In genomic region chr6:7697820-7698623, GRCh38 we compare ENCODE assay signal across 2 cellular contexts.
A peak's percentile ranks its signal among the peaks of the same experiment; 100 is the strongest.
TF ChIP-seq lines count a peak whose summit lies in the region.

No MANE protein-coding gene starts in this region.

TF ChIP-seq in A549, 52 proteins besides CTCF, POLR2A, EP300 and RAD21 (continued from another document and continues in another):
- TF ChIP-seq REST (IDR thresholded peaks at IDR 0.05) (no peak), ZNF302 (CRISPR knock-in tag; IDR thresholded peaks at IDR 0.05) (no peak), HES2 (IDR thresholded peaks at IDR 0.05) (peak; percentile 98), NFE2L2 (conservative IDR thresholded peaks at IDR 0.05; ENCODE audit: low read length) (no peak), EHMT2 (IDR thresholded peaks at IDR 0.05; ENCODE audit: low read depth) (no peak), HOXB5 (CRISPR knock-in tag; IDR thresholded peaks at IDR 0.05) (no peak), JUN (IDR thresholded peaks at IDR 0.05) (peak; percentile 96 to 99), ZC3H11A (IDR thresholded peaks at IDR 0.05) (no peak), HOXB13 (CRISPR knock-in tag; IDR thresholded peaks at IDR 0.05; ENCODE audit: low read depth) (no peak), ESRRA (IDR thresholded peaks at IDR 0.05; ENCODE audit: borderline replicate concordance, low read length) (no peak), EHF (CRISPR knock-in tag; IDR thresholded peaks at IDR 0.05) (no peak), MAFK (IDR thresholded peaks at IDR 0.05; ENCODE audit: partially characterized antibody) (peak; percentile 49), TFCP2L1 (CRISPR knock-in tag; IDR thresholded peaks at IDR 0.05) (no peak), SREBF2 (IDR thresholded peaks at IDR 0.05) (no peak), HOXA7 (CRISPR knock-in tag; IDR thresholded peaks at IDR 0.05) (no peak), CBX8 (IDR thresholded peaks at IDR 0.05) (no peak), RCOR1 (IDR thresholded peaks at IDR 0.05; ENCODE audit: low read depth, low read length) (no peak), CHD4 (IDR thresholded peaks at IDR 0.05; ENCODE audit: borderline replicate concordance) (no peak), MAX (IDR thresholded peaks at IDR 0.05) (peak; percentile 45), RARB (CRISPR knock-in tag; IDR thresholded peaks at IDR 0.05) (no peak), CHD2 (IDR thresholded peaks at IDR 0.05; ENCODE audit: low read length, partially characterized antibody) (no peak), NPAS2 (CRISPR knock-in tag; IDR thresholded peaks at IDR 0.05; ENCODE audit: borderline replicate concordance) (no peak), TP53 (CRISPR knock-in tag; IDR thresholded peaks at IDR 0.05) (no peak), NR3C1 (IDR thresholded peaks at IDR 0.05) (no peak), ATOH8 (CRISPR knock-in tag; IDR thresholded peaks at IDR 0.05; ENCODE audit: low read depth) (no peak), MYC (IDR thresholded peaks at IDR 0.05; ENCODE audit: borderline replicate concordance, low read length) (no peak), POLR2AphosphoS2 (conservative IDR thresholded peaks at IDR 0.05; ENCODE audit: low read length) (no peak), FOXS1 (CRISPR knock-in tag; IDR thresholded peaks at IDR 0.05) (no peak), HEYL (CRISPR knock-in tag; IDR thresholded peaks at IDR 0.05) (no peak), SMC3 (IDR thresholded peaks at IDR 0.05) (peak; percentile 41; the same call in 2 of the 3 replicates), RNF2 (IDR thresholded peaks at IDR 0.05; ENCODE audit: borderline replicate concordance, low read depth) (no peak), FOSB (CRISPR knock-in tag; IDR thresholded peaks at IDR 0.05) (no peak), USF2 (IDR thresholded peaks at IDR 0.05) (no peak), BHLHE40 (IDR thresholded peaks at IDR 0.05; ENCODE audit: low read depth, low read length) (no peak), KDM1A (IDR thresholded peaks at IDR 0.05; ENCODE audit: low read depth) (no peak), ZSCAN20 (CRISPR knock-in tag; IDR thresholded peaks at IDR 0.05) (no peak), BCL3 (IDR thresholded peaks at IDR 0.05) (peak; percentile 98), PHF8 (IDR thresholded peaks at IDR 0.05; ENCODE audit: borderline replicate concordance, low read depth) (no peak)

TF ChIP-seq in HepG2, 621 proteins besides CTCF, POLR2A, EP300 and RAD21 (continued from another document and continues in another):
- no peak for TF ChIP-seq STAG1 (CRISPR knock-in tag; IDR thresholded peaks at IDR 0.05)
- TF ChIP-seq ZBTB14 (CRISPR knock-in tag; IDR thresholded peaks at IDR 0.05) = no peak
- TF ChIP-seq NR1H2 (CRISPR knock-in tag; IDR thresholded peaks at IDR 0.05; ENCODE audit: borderline replicate concordance, low read depth) = no peak
- TF ChIP-seq KLF15 (CRISPR knock-in tag; IDR thresholded peaks at IDR 0.05; ENCODE audit: borderline replicate concordance) = no peak
- no peak for TF ChIP-seq FOXO4 (CRISPR knock-in tag; conservative IDR thresholded peaks at IDR 0.05)
- TF ChIP-seq ZNF564 (CRISPR knock-in tag; IDR thresholded peaks at IDR 0.05) = no peak
- no peak for TF ChIP-seq ZC3H13 (CRISPR knock-in tag; IDR thresholded peaks at IDR 0.05)
- TF ChIP-seq ZFP36 (IDR thresholded peaks at IDR 0.05; ENCODE audit: borderline replicate concordance, low read depth, low read length, partially characterized antibody) = peak; percentile 76
- no peak for TF ChIP-seq RFX3 (CRISPR knock-in tag; IDR thresholded peaks at IDR 0.05)
- TF ChIP-seq ZNF34 (CRISPR knock-in tag; IDR thresholded peaks at IDR 0.05; ENCODE audit: borderline replicate concordance) = 0 out of 2 replicates have a peak, but pooled peaks have one; percentile 41
- no peak for TF ChIP-seq ZKSCAN8 (CRISPR knock-in tag; IDR thresholded peaks at IDR 0.05; ENCODE audit: borderline replicate concordance)
- no peak for TF ChIP-seq ZNF484 (CRISPR knock-in tag; IDR thresholded peaks at IDR 0.05; ENCODE audit: borderline replicate concordance, low read depth)
- no peak for TF ChIP-seq ZNF800 (CRISPR knock-in tag; IDR thresholded peaks at IDR 0.05)
- TF ChIP-seq ELF3 (CRISPR knock-in tag; IDR thresholded peaks at IDR 0.05) = peak; percentile 64
- TF ChIP-seq SPEN (CRISPR knock-in tag; IDR thresholded peaks at IDR 0.05; ENCODE audit: low read depth) = no peak
- TF ChIP-seq EHMT2 (IDR thresholded peaks at IDR 0.05; ENCODE audit: borderline replicate concordance, low read depth, low read length) = no peak
- TF ChIP-seq CHD4 (IDR thresholded peaks at IDR 0.05; ENCODE audit: borderline replicate concordance, low read length) = no peak
- TF ChIP-seq SMYD3 (CRISPR knock-in tag; IDR thresholded peaks at IDR 0.05) = no peak
- TF ChIP-seq ARNT (IDR thresholded peaks at IDR 0.05) = no peak
- no peak for TF ChIP-seq KAT2B (IDR thresholded peaks at IDR 0.05; ENCODE audit: borderline replicate concordance, low read depth, low read length)
- no peak for TF ChIP-seq ZNF790 (CRISPR knock-in tag; IDR thresholded peaks at IDR 0.05; ENCODE audit: borderline replicate concordance)
- no peak for TF ChIP-seq IKZF5 (CRISPR knock-in tag; IDR thresholded peaks at IDR 0.05)
- no peak for TF ChIP-seq ZNF574 (CRISPR knock-in tag; IDR thresholded peaks at IDR 0.05)
- TF ChIP-seq ZNF784 (CRISPR knock-in tag; IDR thresholded peaks at IDR 0.05; ENCODE audit: borderline replicate concordance) = no peak
- TF ChIP-seq ZNF7 (CRISPR knock-in tag; IDR thresholded peaks at IDR 0.05) = peak; percentile 99
- TF ChIP-seq ZNF546 (CRISPR knock-in tag; conservative IDR thresholded peaks at IDR 0.05) = no peak
- no peak for TF ChIP-seq ZNF121 (CRISPR knock-in tag; IDR thresholded peaks at IDR 0.05)
- TF ChIP-seq MTF2 (CRISPR knock-in tag; IDR thresholded peaks at IDR 0.05; ENCODE audit: borderline replicate concordance) = peak; percentile 54; the same call in 1 of the 2 replicates
- TF ChIP-seq U2AF1 (optimal IDR thresholded peaks at IDR 0.05; ENCODE audit: low read depth, low read length) = no peak
- 0 out of 2 replicates have a peak, but pooled peaks have one; percentile 43 for TF ChIP-seq ZNF782 (CRISPR knock-in tag; IDR thresholded peaks at IDR 0.05; ENCODE audit: borderline replicate concordance)
- no peak for TF ChIP-seq BCL3 (CRISPR knock-in tag; IDR thresholded peaks at IDR 0.05)
- TF ChIP-seq ADNP (CRISPR knock-in tag; IDR thresholded peaks at IDR 0.05) = no peak
- no peak for TF ChIP-seq SNAI1 (CRISPR knock-in tag; IDR thresholded peaks at IDR 0.05; ENCODE audit: borderline replicate concordance)
- no peak for TF ChIP-seq SNAPC4 (CRISPR knock-in tag; IDR thresholded peaks at IDR 0.05)
